In genomic region chr3:33063651-33064051, GRCh38 we compare ENCODE assay signal across 9 cellular contexts. TPM values are rescaled to one million over a fixed set of nuclear protein-coding genes. Genes with fewer than 3 reads are reported as not detected.
A peak's percentile ranks its signal among the peaks of the same experiment; 100 is the strongest.
DNase-seq lines count a peak whose midpoint lies in the region; ATAC-seq lines count a peak whose summit lies in the region.
"Had no signal": no experiment of that assay in that cellular context is flagged by ENCODE, and none has a peak within 500 bp of the region (broad histone marks: within the 10 kb centered on the region; RNA-seq: fewer than 3 reads in every experiment).

No MANE protein-coding gene starts in this region.

- H2AK5ac ChIP-seq in neuronal stem cell (ENCODE audit: low read depth, low read length) = no peak overlapping the region

- no peak overlapping the region for H4K8ac ChIP-seq in neuronal stem cell (ENCODE audit: low read depth, low read length)

- no peak overlapping the region for H2BK15ac ChIP-seq in neuronal stem cell (ENCODE audit: low read length)

- H3K4me2 ChIP-seq in neuronal stem cell (ENCODE audit: insufficient read depth, low read length, poor library complexity, severe bottlenecking) = no peak overlapping the region

- H2BK120ac ChIP-seq in neuronal stem cell (ENCODE audit: low read depth, low read length) = no peak overlapping the region

- peak; percentile 35 for ATAC-seq in esophagus mucosa

- no peak overlapping the region for H3K9ac ChIP-seq in neuronal stem cell (ENCODE audit: low read depth, low read length, poor library complexity)

- H3K27me3 ChIP-seq in neuronal stem cell (ENCODE audit: control insufficient read depth in 3 of 3, insufficient read depth in 3 of 3, low read depth in 1 of 3, low read length in 3 of 3) = no peaks in the 10 kb centered on the region

- H3K79me1 ChIP-seq in neuronal stem cell (ENCODE audit: low read depth, low read length) = no peaks in the 10 kb centered on the region

- H3K4ac ChIP-seq in neuronal stem cell (ENCODE audit: low read length) = no peak overlapping the region

- H2BK12ac ChIP-seq in neuronal stem cell (ENCODE audit: low read length) = no peak overlapping the region

- no peaks in the 10 kb centered on the region for H3K9me3 ChIP-seq in neuronal stem cell (replicated peaks in 1 of 2; ENCODE audit: control insufficient read depth in 2 of 2, insufficient read depth in 1 of 2, low read depth in 1 of 2, low read length in 2 of 2)

- no CpG with 5 or more reads among the region's 4 CpGs for WGBS in neuronal stem cell (ENCODE audit: extremely low coverage in 2 of 2, insufficient read length in 2 of 2, insufficient replicate concordance in 1 of 2), 2 donors

- H3K27ac ChIP-seq in neuronal stem cell (replicated peaks; ENCODE audit: low read length) = no peak overlapping the region
- H3K27ac ChIP-seq: HL-60 had no signal

- H3K36me3 ChIP-seq in neuronal stem cell (replicated peaks in 1 of 2; ENCODE audit: control insufficient read depth in 2 of 2, insufficient read depth in 2 of 2, low read length in 2 of 2) = peaks cover 7 to 32% of the 10 kb centered on the region in 2 donors

- H3K4me3 ChIP-seq in neuronal stem cell (ENCODE audit: low read length in 2 of 2) = no peak overlapping the region

- H2AFZ ChIP-seq in neuronal stem cell (ENCODE audit: low read length) = no peak overlapping the region

- no peak overlapping the region for H3K18ac ChIP-seq in neuronal stem cell (ENCODE audit: low read length)

- no peaks in the 10 kb centered on the region for H3K4me1 ChIP-seq in neuronal stem cell (ENCODE audit: control insufficient read depth in 2 of 2, insufficient read depth in 1 of 2, low read depth in 1 of 2, low read length in 2 of 2)

- H3K14ac ChIP-seq in neuronal stem cell (ENCODE audit: low read length) = no peak overlapping the region

- no peak overlapping the region for H4K91ac ChIP-seq in neuronal stem cell (ENCODE audit: low read depth, low read length, poor library complexity)

- H3K23ac ChIP-seq in neuronal stem cell (ENCODE audit: low read depth, low read length, poor library complexity) = no peak overlapping the region

- DNase-seq in stimulated activated naive CD4-positive, alpha-beta T cell treated with Interleukin-2 at 50 U/mL for 16 hours (lab: John Stamatoyannopoulos, UW) = peak; percentile 69
- no peak for DNase-seq in stimulated activated naive CD4-positive, alpha-beta T cell (lab: John Stamatoyannopoulos, UW)
- peak; percentile 66 to 73 for DNase-seq in activated CD4-positive, alpha-beta T cell treated with anti-CD3 and anti-CD28 coated beads for 4 hours
- DNase-seq in neuronal stem cell (ENCODE audit: low spot score) (no peak), NCI-H1930 (lab: John Stamatoyannopoulos, UW) (no peak), inferior parietal cortex (ENCODE audit: extremely low spot score) (no peak), NOMO-1 treated with dmso at 0.1 percent for 144 hours (lab: John Stamatoyannopoulos, UW; ENCODE audit: unreplicated experiment) (no peak)

- H2BK5ac ChIP-seq in neuronal stem cell (ENCODE audit: low read length) = no peak overlapping the region

RNA-seq across cellular contexts. Expression of gene GLB1, which starts 33.3 kb away (rescaled TPM):
- 28.8 TPM for total RNA-seq in esophagus mucosa
- polyA plus RNA-seq in neuronal stem cell (2013, experiment 1 of 2) = 28.9 TPM
- 29.5 TPM for polyA plus RNA-seq in neuronal stem cell (2013, experiment 2 of 2)

RNA-seq across cellular contexts. Expression of gene TMPPE, which starts 33.3 kb away (rescaled TPM):
- total RNA-seq in esophagus mucosa = 4.8 TPM
- polyA plus RNA-seq in neuronal stem cell (2013, experiment 1 of 2) = 0.84 TPM
- polyA plus RNA-seq in neuronal stem cell (2013, experiment 2 of 2) = 0.84 TPM

RNA-seq across cellular contexts. Expression of gene CRTAP, which starts 50.2 kb away (rescaled TPM):
- total RNA-seq in esophagus mucosa = 78.7 TPM
- polyA plus RNA-seq in neuronal stem cell (2013, experiment 1 of 2) = 116 TPM
- polyA plus RNA-seq in neuronal stem cell (2013, experiment 2 of 2) = 119 TPM

Comparison
In these comparisons a context has a peak if more than half of its experiments do, and no peak if none do; other contexts are left out.
1. DNase-seq: peak in stimulated activated naive CD4-positive, alpha-beta T cell treated with Interleukin-2 at 50 U/mL for 16 hours (single experiment) and activated CD4-positive, alpha-beta T cell treated with anti-CD3 and anti-CD28 coated beads for 4 hours (2 of 2); none in stimulated activated naive CD4-positive, alpha-beta T cell (0 of 6), neuronal stem cell (single experiment), NCI-H1930 (0 of 2), inferior parietal cortex (single experiment) and NOMO-1 treated with dmso at 0.1 percent for 144 hours (single experiment).